Comparison of ENCODE assay signal across 7 cellular contexts in the genomic region with DNA sequence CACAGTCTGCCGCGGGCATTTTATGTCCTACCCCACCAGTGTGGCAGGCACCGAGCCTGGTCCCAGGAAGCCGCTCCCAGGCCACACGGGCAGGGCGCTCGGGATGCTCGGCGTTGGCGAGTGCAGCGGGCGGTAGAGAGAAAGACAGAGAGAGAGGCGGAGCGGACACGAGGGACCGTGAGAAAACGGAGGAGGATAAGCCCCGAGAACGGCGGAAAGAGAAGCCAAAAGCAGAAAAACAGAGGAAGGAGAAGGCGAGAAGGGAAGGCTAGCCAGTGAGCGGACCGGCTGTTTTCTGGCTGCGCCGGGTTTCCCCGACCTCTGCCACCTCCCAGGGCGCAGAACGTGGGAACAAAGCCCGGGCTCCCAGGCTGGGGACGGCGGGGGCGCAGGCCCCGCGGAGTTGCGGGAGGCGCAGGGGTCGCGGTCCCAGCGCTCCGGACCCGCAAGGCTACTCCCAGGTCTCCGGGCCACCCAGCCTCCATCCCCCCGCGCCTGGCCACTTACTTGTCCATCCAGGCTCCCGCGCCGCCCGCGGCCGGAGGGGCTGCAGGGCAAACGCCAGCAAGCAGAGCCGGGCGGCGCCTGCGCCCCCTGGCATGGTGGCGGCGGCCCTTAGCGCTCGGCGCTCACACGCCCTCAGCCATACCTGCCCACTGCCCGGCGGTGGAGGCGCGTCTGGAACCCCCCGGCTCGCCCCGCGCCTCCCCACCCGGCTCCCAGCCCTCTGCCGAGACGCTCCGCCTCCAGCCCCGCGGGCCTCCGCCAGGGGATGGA. TPM values are rescaled to one million over a fixed set of nuclear protein-coding genes. Genes with fewer than 3 reads are reported as not detected.
A peak's percentile ranks its signal among the peaks of the same experiment; 100 is the strongest.
DNase-seq lines count a peak whose midpoint lies in the region; ATAC-seq, FAIRE-seq and TF ChIP-seq lines count a peak whose summit lies in the region.

A gene with protein sequence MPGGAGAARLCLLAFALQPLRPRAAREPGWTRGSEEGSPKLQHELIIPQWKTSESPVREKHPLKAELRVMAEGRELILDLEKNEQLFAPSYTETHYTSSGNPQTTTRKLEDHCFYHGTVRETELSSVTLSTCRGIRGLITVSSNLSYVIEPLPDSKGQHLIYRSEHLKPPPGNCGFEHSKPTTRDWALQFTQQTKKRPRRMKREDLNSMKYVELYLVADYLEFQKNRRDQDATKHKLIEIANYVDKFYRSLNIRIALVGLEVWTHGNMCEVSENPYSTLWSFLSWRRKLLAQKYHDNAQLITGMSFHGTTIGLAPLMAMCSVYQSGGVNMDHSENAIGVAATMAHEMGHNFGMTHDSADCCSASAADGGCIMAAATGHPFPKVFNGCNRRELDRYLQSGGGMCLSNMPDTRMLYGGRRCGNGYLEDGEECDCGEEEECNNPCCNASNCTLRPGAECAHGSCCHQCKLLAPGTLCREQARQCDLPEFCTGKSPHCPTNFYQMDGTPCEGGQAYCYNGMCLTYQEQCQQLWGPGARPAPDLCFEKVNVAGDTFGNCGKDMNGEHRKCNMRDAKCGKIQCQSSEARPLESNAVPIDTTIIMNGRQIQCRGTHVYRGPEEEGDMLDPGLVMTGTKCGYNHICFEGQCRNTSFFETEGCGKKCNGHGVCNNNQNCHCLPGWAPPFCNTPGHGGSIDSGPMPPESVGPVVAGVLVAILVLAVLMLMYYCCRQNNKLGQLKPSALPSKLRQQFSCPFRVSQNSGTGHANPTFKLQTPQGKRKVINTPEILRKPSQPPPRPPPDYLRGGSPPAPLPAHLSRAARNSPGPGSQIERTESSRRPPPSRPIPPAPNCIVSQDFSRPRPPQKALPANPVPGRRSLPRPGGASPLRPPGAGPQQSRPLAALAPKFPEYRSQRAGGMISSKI (minus strand): TSS at position 680 of the 777 bp plus-strand sequence. CDS start 79 bp downstream, at position 601.

- FAIRE-seq in bronchial epithelial cell (lab: Jason Lieb, UNC) = no peak

- H3K4me3 ChIP-seq in bronchial epithelial cell (ENCODE audit: low read depth, low read length) = peak within 1 kb of the TSS; percentile 41

- peak; percentile 44 for ATAC-seq in GM18498 (IDR thresholded peaks at IDR 0.05; ENCODE audit: unreplicated experiment)

- H3K27me3 ChIP-seq in bronchial epithelial cell (ENCODE audit: control insufficient read depth, insufficient read depth, low read length) = peaks cover 14% of the 10 kb centered on the region

- H3K36me3 ChIP-seq in bronchial epithelial cell (ENCODE audit: control insufficient read depth, insufficient read depth, low read length) = no peaks in the 10 kb centered on the region

- DNase-seq in HT-29 (ENCODE audit: low spot score) (peak; percentile 16), T-helper 22 cell (ENCODE audit: low read depth) (peak; percentile 43), bronchial epithelial cell (ENCODE audit: low read depth) (no peak), iris pigment epithelial cell (ENCODE audit: low read depth) (peak; percentile 63), Ammon's horn (ENCODE audit: low spot score) (no peak)
- DNase-seq in stimulated activated CD4-positive, alpha-beta T cell treated with anti-CD3 and anti-CD28 coated beads, Interleukin-1b, Interleukin-23, amount 100 ng/mL, for 48 hours = peak; percentile 45

- TF ChIP-seq CTCF in bronchial epithelial cell (IDR thresholded peaks at IDR 0.05; ENCODE audit: insufficient read depth, low read length, severe bottlenecking) = no peak

RNA-seq across cellular contexts. Expression of the gene that starts here (rescaled TPM):
- 9.3 and 11.2 TPM in 2 replicates for total RNA-seq in HT-29 (2014; rRNA removed; shearing (Covaris generic))
- 0.79 and 1.7 TPM in 2 replicates for total RNA-seq in bronchial epithelial cell

Comparison
In these comparisons a context has a peak if more than half of its experiments do, and no peak if none do; other contexts are left out.
1. DNase-seq: peak in HT-29 (single experiment), T-helper 22 cell (single experiment), iris pigment epithelial cell (single experiment) and stimulated activated CD4-positive, alpha-beta T cell treated with anti-CD3 and anti-CD28 coated beads, Interleukin-1b, Interleukin-23, amount 100 ng/mL, for 48 hours (single experiment); none in bronchial epithelial cell (single experiment) and Ammon's horn (single experiment).